In the genomic region with DNA sequence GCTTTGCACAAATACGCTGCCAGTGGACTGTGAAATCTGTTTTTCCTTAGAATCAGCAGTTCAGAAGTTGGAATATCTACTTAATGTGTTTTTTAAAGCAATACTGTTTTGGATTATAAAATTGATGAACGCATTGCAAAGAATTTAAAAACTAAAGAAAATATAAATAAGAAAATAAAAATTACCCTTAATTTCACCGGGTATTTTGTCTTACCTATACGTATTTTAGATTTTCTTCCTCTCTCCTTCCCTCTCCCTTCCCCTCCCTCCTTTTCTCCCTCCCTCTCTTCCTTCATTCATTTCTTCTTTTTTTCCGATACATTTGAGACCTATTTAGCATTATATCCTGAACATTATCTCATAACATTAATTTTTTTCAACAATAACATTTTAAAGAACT, we compare ENCODE assay signal across 7 cellular contexts.
"Had no signal": no experiment of that assay in that cellular context is flagged by ENCODE, and none has a peak within 500 bp of the region (broad histone marks: within the 10 kb centered on the region; RNA-seq: fewer than 3 reads in every experiment).

No MANE protein-coding gene starts in this region.

- H3K4me3 Mint-ChIP-seq: H9, IgD-negative memory B cell had no signal

- H3K27ac Mint-ChIP-seq: IgD-negative memory B cell had no signal

- DNase-seq: GOT3, H9, HCEC 1CT, KG1 had no signal

- H3K36me3 Mint-ChIP-seq: IgD-negative memory B cell had no signal

- FAIRE-seq: H54, HTR-8/SVneo had no signal

- H3K9me3 Mint-ChIP-seq: H9, IgD-negative memory B cell had no signal
